In genomic region chr3:64343692-64344440, GRCh38 we compare ENCODE assay signal across 1 cellular context.
TF ChIP-seq lines count a peak whose summit lies in the region.

No MANE protein-coding gene starts in this region.

TF ChIP-seq in SK-N-SH, 30 proteins besides CTCF, POLR2A, EP300 and RAD21 (continued from another document):
- TF ChIP-seq REST (IDR thresholded peaks at IDR 0.05; ENCODE audit: low read depth, low read length) (no peak), MEF2A (IDR thresholded peaks at IDR 0.05; ENCODE audit: borderline replicate concordance, low read depth) (peak; percentile 24; the same call in 1 of the 2 replicates), POLR2AphosphoS5 (IDR thresholded peaks at IDR 0.05; ENCODE audit: low read depth, low read length) (no peak)
